In the genomic region with DNA sequence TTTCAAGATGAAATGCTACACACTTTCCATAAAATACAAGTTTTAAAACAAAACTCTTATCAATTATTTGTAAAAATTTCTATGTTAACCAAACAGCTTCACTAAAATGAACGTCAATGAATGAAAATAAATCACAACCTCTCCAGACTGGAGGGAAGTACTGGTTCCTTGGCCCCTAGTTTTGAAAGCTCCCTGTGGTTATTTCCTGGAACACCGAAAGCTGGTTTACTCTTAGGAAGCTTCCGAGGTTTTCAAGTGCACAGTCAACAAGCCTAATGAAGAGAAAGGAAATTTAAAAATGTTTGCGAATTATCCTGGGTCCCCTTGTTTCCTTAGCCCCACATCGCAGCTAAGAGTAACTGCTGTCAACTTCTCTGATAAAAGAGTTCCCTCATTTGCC, we compare ENCODE assay signal across 18 cellular contexts.
"Had no signal": no experiment of that assay in that cellular context is flagged by ENCODE, and none has a peak within 500 bp of the region (broad histone marks: within the 10 kb centered on the region; RNA-seq: fewer than 3 reads in every experiment).

No MANE protein-coding gene starts in this region.

- H3K4me1 Mint-ChIP-seq: activated B cell treated with CpG ODN at 0.5 μM for 24 hours; activated CD4-positive, alpha-beta T cell treated with anti-CD3 and anti-CD28 coated beads, Interleukin-2, amount 10 ng/mL, durations not matched to agents 7 days and 5 days; activated naive CD4-positive, alpha-beta T cell treated with anti-CD3 and anti-CD28 coated beads, Interleukin-2, amount 10 ng/mL, durations not matched to agents 7 days and 5 days; activated T-helper 17 cell treated with anti-CD3 and anti-CD28 coated beads, Interleukin-2, amount 50 U/mL, for 72 hours; natural killer cell had no signal

- H3K9me3 Mint-ChIP-seq: activated B cell treated with CpG ODN at 0.5 μM for 24 hours; activated CD4-positive, alpha-beta T cell treated with anti-CD3 and anti-CD28 coated beads, Interleukin-2, amount 10 ng/mL, durations not matched to agents 7 days and 5 days; activated naive CD4-positive, alpha-beta T cell treated with anti-CD3 and anti-CD28 coated beads, Interleukin-2, amount 10 ng/mL, durations not matched to agents 7 days and 5 days; activated T-helper 17 cell treated with anti-CD3 and anti-CD28 coated beads, Interleukin-2, amount 50 U/mL, for 72 hours; T-helper 1 cell treated with Interleukin-12 subunit alpha and Interleukin-12 subunit beta and Interleukin-4 antibody, amounts not matched to agents 30 μg/mL and 1 μg/mL, for 36 hours had no signal

- ATAC-seq: activated T-helper 17 cell treated with anti-CD3 and anti-CD28 coated beads, Interleukin-2, amount 50 U/mL, for 72 hours; esophagus mucosa; natural killer cell; psoas muscle; SK-N-SH treated with all-trans-retinoic acid at 6 μM for 48 hours had no signal

- DNase-seq: activated B cell treated with CpG ODN at 0.5 μM for 24 hours; activated CD4-positive, alpha-beta T cell treated with anti-CD3 and anti-CD28 coated beads, Interleukin-2, amount 10 ng/mL, durations not matched to agents 7 days and 5 days; activated CD8-positive, alpha-beta memory T cell treated with anti-CD3 and anti-CD28 coated beads for 24 hours; activated naive CD4-positive, alpha-beta T cell treated with anti-CD3 and anti-CD28 coated beads, Interleukin-2, amount 10 ng/mL, durations not matched to agents 7 days and 5 days; dorsolateral prefrontal cortex; islet precursor cell; midbrain; natural killer cell; occipital lobe; psoas muscle; stimulated activated CD4-positive, alpha-beta T cell treated with anti-CD3 and anti-CD28 coated beads, Interleukin-15, amount 100 ng/mL, for 24 hours; stimulated activated CD4-positive, alpha-beta T cell treated with anti-CD3 and anti-CD28 coated beads, Interleukin-4, amount 100 ng/mL, for 24 hours; stomach; tibial artery had no signal

- H3K4me3 ChIP-seq: dorsolateral prefrontal cortex, psoas muscle, stomach, tibial artery had no signal

- H3K4me3 Mint-ChIP-seq: activated B cell treated with CpG ODN at 0.5 μM for 24 hours; activated CD4-positive, alpha-beta T cell treated with anti-CD3 and anti-CD28 coated beads, Interleukin-2, amount 10 ng/mL, durations not matched to agents 7 days and 5 days; activated naive CD4-positive, alpha-beta T cell treated with anti-CD3 and anti-CD28 coated beads, Interleukin-2, amount 10 ng/mL, durations not matched to agents 7 days and 5 days; activated T-helper 17 cell treated with anti-CD3 and anti-CD28 coated beads, Interleukin-2, amount 50 U/mL, for 72 hours; natural killer cell; T-helper 1 cell treated with Interleukin-12 subunit alpha and Interleukin-12 subunit beta and Interleukin-4 antibody, amounts not matched to agents 30 μg/mL and 1 μg/mL, for 36 hours had no signal

- H3K27me3 ChIP-seq: dorsolateral prefrontal cortex, stomach, tibial artery had no signal

- H3K27ac ChIP-seq: psoas muscle had no signal

- H3K36me3 ChIP-seq: stomach, tibial artery had no signal

- H3K9me3 ChIP-seq: psoas muscle, stomach, tibial artery had no signal

- H3K27ac Mint-ChIP-seq: activated B cell treated with CpG ODN at 0.5 μM for 24 hours; activated CD4-positive, alpha-beta T cell treated with anti-CD3 and anti-CD28 coated beads, Interleukin-2, amount 10 ng/mL, durations not matched to agents 7 days and 5 days; activated naive CD4-positive, alpha-beta T cell treated with anti-CD3 and anti-CD28 coated beads, Interleukin-2, amount 10 ng/mL, durations not matched to agents 7 days and 5 days; activated T-helper 17 cell treated with anti-CD3 and anti-CD28 coated beads, Interleukin-2, amount 50 U/mL, for 72 hours; natural killer cell; T-helper 1 cell treated with Interleukin-12 subunit alpha and Interleukin-12 subunit beta and Interleukin-4 antibody, amounts not matched to agents 30 μg/mL and 1 μg/mL, for 36 hours had no signal

- H3K4me1 ChIP-seq: psoas muscle had no signal

- H3K36me3 Mint-ChIP-seq: activated naive CD4-positive, alpha-beta T cell treated with anti-CD3 and anti-CD28 coated beads, Interleukin-2, amount 10 ng/mL, durations not matched to agents 7 days and 5 days; natural killer cell had no signal
